Comparison of ENCODE assay signal across 1 cellular context in the genomic region with DNA sequence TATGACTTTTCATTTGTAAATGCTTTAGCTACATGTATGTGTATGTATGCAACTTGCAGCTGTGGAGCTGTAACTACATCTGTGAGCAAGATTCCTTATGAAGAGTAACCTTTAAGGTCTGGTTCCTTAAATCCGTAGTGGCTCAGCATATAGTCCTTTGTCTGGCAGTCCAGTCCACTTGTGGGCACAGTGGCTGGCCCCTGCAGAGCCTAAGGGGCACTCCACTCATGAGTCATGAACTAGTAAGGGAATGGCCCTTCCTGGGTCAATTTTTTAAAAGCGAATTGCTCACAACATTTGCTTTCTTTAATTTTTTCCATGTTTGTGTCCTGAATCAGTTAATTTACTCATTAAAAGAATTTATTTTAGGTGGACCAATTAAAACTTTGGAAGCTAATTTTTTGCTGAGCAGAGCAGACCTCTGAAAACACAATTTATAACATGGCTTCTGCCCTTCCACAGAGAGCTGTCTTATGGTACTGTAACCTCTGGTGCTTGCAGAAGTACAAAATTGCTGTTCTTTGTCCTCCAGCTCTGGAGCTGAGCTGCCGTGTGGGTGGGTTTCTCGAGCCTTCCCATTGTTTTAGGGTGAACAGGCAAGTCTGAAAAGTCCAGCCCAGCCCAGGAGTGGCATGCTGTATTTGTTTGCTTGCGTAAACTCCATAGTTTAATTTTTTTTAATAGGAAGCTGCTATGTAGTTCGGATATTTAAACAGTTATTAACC.
TF ChIP-seq lines count a peak whose summit lies in the region.

No MANE protein-coding gene starts in this region.

TF ChIP-seq in IMR-90, 13 proteins besides CTCF, POLR2A, EP300 and RAD21:
- TF ChIP-seq MAZ (IDR thresholded peaks at IDR 0.05; ENCODE audit: borderline replicate concordance, low read depth, low read length) (no peak), BHLHE40 (IDR thresholded peaks at IDR 0.05; ENCODE audit: low read depth, low read length) (no peak)
